10 cellular contexts compared by ENCODE assay signal in the genomic region with DNA sequence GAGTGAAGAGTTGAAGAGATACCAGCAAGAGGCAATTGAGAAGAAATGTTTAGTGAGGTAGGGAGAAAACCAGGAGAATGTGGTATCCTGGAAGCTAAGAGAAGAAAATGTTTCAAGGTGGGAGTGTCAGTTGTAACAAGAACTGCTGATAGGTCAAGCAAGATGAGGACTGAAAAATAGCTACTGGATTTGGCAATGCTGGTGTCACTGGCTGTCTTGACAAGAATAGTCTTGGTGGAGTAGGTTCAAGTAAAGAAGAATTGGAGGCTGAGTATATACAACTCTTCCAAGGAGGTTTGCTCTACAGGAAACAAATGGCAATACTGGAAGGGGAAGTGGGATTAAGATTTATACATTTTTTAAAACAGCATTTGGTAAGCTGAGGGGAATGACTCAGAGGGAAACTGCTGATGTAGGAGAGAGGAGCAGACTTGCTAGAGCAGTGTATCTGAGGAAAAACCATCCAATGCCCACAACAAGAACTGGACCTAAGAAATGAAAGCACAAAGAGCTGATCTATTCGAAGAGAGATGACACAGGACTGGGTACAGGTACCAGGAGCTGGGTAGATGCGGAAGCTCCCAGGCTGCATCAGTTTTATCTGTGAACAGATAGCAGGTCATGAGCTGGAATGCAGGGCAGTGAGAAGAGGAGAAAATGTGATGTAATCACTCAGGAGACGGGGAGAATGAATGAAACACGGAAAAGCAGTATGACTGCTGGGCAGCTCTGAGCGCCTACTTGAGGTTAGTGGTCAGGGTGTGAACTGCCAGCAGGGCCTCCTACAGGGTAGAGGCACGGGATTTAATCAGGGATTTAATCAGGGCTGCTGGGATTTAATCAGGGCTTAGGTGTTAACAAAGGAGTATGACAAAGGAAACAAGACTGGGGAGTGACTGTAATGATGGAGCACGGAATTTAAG. TPM values are rescaled to one million over a fixed set of nuclear protein-coding genes. Genes with fewer than 3 reads are reported as not detected.
DNase-seq lines count a peak whose midpoint lies in the region; ATAC-seq and TF ChIP-seq lines count a peak whose summit lies in the region.
"Had no signal": no experiment of that assay in that cellular context is flagged by ENCODE, and none has a peak within 500 bp of the region (broad histone marks: within the 10 kb centered on the region; RNA-seq: fewer than 3 reads in every experiment).

No MANE protein-coding gene starts in this region.

- no peak overlapping the region for H3K4me3 ChIP-seq in GM12864 (ENCODE audit: low read depth, low read length)
- no peak overlapping the region for H3K4me3 ChIP-seq in fibroblast of lung (replicated peaks in 1 of 4; ENCODE audit: control extremely low read depth in 1 of 4, insufficient read depth in 1 of 4, low read depth in 3 of 4, low read length in 4 of 4)

- H3K27me3 ChIP-seq in fibroblast of lung (ENCODE audit: control insufficient read depth, insufficient read depth, low read length): no peaks in the 10 kb centered on the region

- peaks cover 9% of the 10 kb centered on the region for H3K4me1 ChIP-seq in fibroblast of lung (ENCODE audit: control insufficient read depth, extremely low read depth, insufficient read depth, low read length)

- H3K27ac ChIP-seq in fibroblast of lung (ENCODE audit: insufficient read depth, low read length): peak overlapping the region; percentile 56

- DNase-seq in GM12864 (ENCODE audit: low read depth) (peak; percentile 8), NCI-H82 (lab: John Stamatoyannopoulos, UW) (peak; percentile 88), fibroblast of lung (ENCODE audit: low read depth in 2 of 2) (peak; percentile 73 to 79), progenitor cell of endocrine pancreas (ENCODE audit: low spot score, unreplicated experiment) (no peak), nephron progenitor cell (no peak), posterior vena cava (ENCODE audit: low spot score) (no peak)
- DNase-seq in T-helper 2 cell treated with Interferon-gamma antibody and Interleukin-4, amounts not matched to agents 5 μg/mL and 100 μg/mL, for 36 hours (ENCODE audit: low spot score): no peak
- DNase-seq: NCI-H1417 had no signal

- H3K4me2 ChIP-seq in fibroblast of lung (ENCODE audit: extremely low read depth, insufficient read depth, low read length): peak overlapping the region; percentile 66

- intact Hi-C loops in posterior vena cava (cut with DNase I): no loop called here

- H2AFZ ChIP-seq in fibroblast of lung (ENCODE audit: low read length): no peak overlapping the region

- no peak overlapping the region for H3K9ac ChIP-seq in fibroblast of lung (ENCODE audit: insufficient read depth, low read length)

- H4K20me1 ChIP-seq in fibroblast of lung (ENCODE audit: control insufficient read depth, extremely low read depth, insufficient read depth, low read length): no peaks in the 10 kb centered on the region

- no peak overlapping the region for H3K4me3 Mint-ChIP-seq in progenitor cell of endocrine pancreas (ENCODE audit: low read depth)
- no peak overlapping the region for H3K4me3 Mint-ChIP-seq in T-helper 2 cell treated with Interferon-gamma antibody and Interleukin-4, amounts not matched to agents 5 μg/mL and 100 μg/mL, for 36 hours
- H3K4me3 Mint-ChIP-seq in nephron progenitor cell: no peak overlapping the region
- H3K4me3 Mint-ChIP-seq: memory B cell had no signal

- H3K27me3 Mint-ChIP-seq in progenitor cell of endocrine pancreas (no peaks in the 10 kb centered on the region), nephron progenitor cell (ENCODE audit: low read depth, poor library complexity) (no peaks in the 10 kb centered on the region)
- no peaks in the 10 kb centered on the region for H3K27me3 Mint-ChIP-seq in T-helper 2 cell treated with Interferon-gamma antibody and Interleukin-4, amounts not matched to agents 5 μg/mL and 100 μg/mL, for 36 hours (ENCODE audit: low read depth)
- H3K27me3 Mint-ChIP-seq: memory B cell had no signal

- H3K9me3 ChIP-seq in fibroblast of lung (ENCODE audit: control insufficient read depth, insufficient read depth, low read depth, low read length): no peaks in the 10 kb centered on the region

- no peak for ATAC-seq in HG02642 (IDR thresholded peaks at IDR 0.05; ENCODE audit: poor library complexity, unreplicated experiment)

- H3K36me3 ChIP-seq in fibroblast of lung (ENCODE audit: control insufficient read depth, insufficient read depth, low read length): peaks cover 6% of the 10 kb centered on the region

- no peaks in the 10 kb centered on the region for H3K79me2 ChIP-seq in fibroblast of lung (ENCODE audit: control insufficient read depth, insufficient read depth, low read length)

- H3K36me3 Mint-ChIP-seq in progenitor cell of endocrine pancreas (ENCODE audit: insufficient read depth) (peaks cover 22% of the 10 kb centered on the region), nephron progenitor cell (ENCODE audit: low read depth) (peaks cover 46% of the 10 kb centered on the region)
- peaks cover 36% of the 10 kb centered on the region for H3K36me3 Mint-ChIP-seq in T-helper 2 cell treated with Interferon-gamma antibody and Interleukin-4, amounts not matched to agents 5 μg/mL and 100 μg/mL, for 36 hours (ENCODE audit: low read depth)

- TF ChIP-seq CTCF in GM12864 (IDR thresholded peaks at IDR 0.05; ENCODE audit: low read depth, low read length, missing control alignments): peak; percentile 18
- TF ChIP-seq CTCF in fibroblast of lung (conservative IDR thresholded peaks at IDR 0.05 in 1 of 2, IDR thresholded peaks at IDR 0.05 in 1 of 2; ENCODE audit: low read depth in 1 of 2, low read length in 2 of 2): peak in 1 of 2 donors; percentile 37
- peak; percentile 13 for TF ChIP-seq CTCF in progenitor cell of endocrine pancreas (IDR thresholded peaks at IDR 0.05; ENCODE audit: unreplicated experiment)
- TF ChIP-seq CTCF in nephron progenitor cell (IDR thresholded peaks at IDR 0.05): no peak

- no peaks in the 10 kb centered on the region for H3K4me1 Mint-ChIP-seq in progenitor cell of endocrine pancreas (ENCODE audit: low read depth)
- H3K4me1 Mint-ChIP-seq in T-helper 2 cell treated with Interferon-gamma antibody and Interleukin-4, amounts not matched to agents 5 μg/mL and 100 μg/mL, for 36 hours (ENCODE audit: low read depth): no peaks in the 10 kb centered on the region
- no peaks in the 10 kb centered on the region for H3K4me1 Mint-ChIP-seq in nephron progenitor cell
- H3K4me1 Mint-ChIP-seq: memory B cell had no signal

- H3K27ac Mint-ChIP-seq in progenitor cell of endocrine pancreas (no peak overlapping the region), nephron progenitor cell (no peak overlapping the region)
- H3K27ac Mint-ChIP-seq in T-helper 2 cell treated with Interferon-gamma antibody and Interleukin-4, amounts not matched to agents 5 μg/mL and 100 μg/mL, for 36 hours: no peak overlapping the region
- H3K27ac Mint-ChIP-seq: memory B cell had no signal

- H3K9me3 Mint-ChIP-seq in progenitor cell of endocrine pancreas (ENCODE audit: low read depth): no peaks in the 10 kb centered on the region
- H3K9me3 Mint-ChIP-seq in T-helper 2 cell treated with Interferon-gamma antibody and Interleukin-4, amounts not matched to agents 5 μg/mL and 100 μg/mL, for 36 hours: no peaks in the 10 kb centered on the region
- no peaks in the 10 kb centered on the region for H3K9me3 Mint-ChIP-seq in nephron progenitor cell
- H3K9me3 Mint-ChIP-seq: memory B cell had no signal

RNA-seq across cellular contexts. Expression of gene FAM25A, which starts 34.5 kb away (rescaled TPM):
- total RNA-seq in fibroblast of lung: not detected in 2 replicates
- polyA plus RNA-seq in fibroblast of lung: not detected in 2 replicates
- not detected in 2 replicates for polyA plus RNA-seq in fibroblast of lung (2012)
- not detected in 2 replicates for polyA minus RNA-seq in fibroblast of lung (ENCODE audit: low replicate concordance)
- total RNA-seq in progenitor cell of endocrine pancreas: not detected in 2 replicates
- not detected for total RNA-seq in posterior vena cava

RNA-seq across cellular contexts. Expression of gene GLUD1, which starts 40.0 kb away (rescaled TPM):
- total RNA-seq in fibroblast of lung (286 and 327 TPM in 2 replicates), progenitor cell of endocrine pancreas (69.5 and 72.4 TPM in 2 replicates), posterior vena cava (100 to 1,000 TPM; 126 to 138 TPM)
- 130 and 146 TPM in 2 replicates for polyA plus RNA-seq in fibroblast of lung
- polyA plus RNA-seq in fibroblast of lung (2012): 96.3 and 131 TPM in 2 replicates
- 42.3 and 47.0 TPM in 2 replicates for polyA minus RNA-seq in fibroblast of lung (ENCODE audit: low replicate concordance)

RNA-seq across cellular contexts. Expression of gene SHLD2, which starts 40.4 kb away (rescaled TPM):
- total RNA-seq in fibroblast of lung (21.6 and 26.2 TPM in 2 replicates), progenitor cell of endocrine pancreas (18.9 and 19.2 TPM in 2 replicates), posterior vena cava (10 to 100 TPM; 35.1 to 35.8 TPM)
- polyA plus RNA-seq in fibroblast of lung: 20.3 and 26.3 TPM in 2 replicates
- polyA plus RNA-seq in fibroblast of lung (2012): 15.1 and 17.7 TPM in 2 replicates
- 1.1 and 1.6 TPM in 2 replicates for polyA minus RNA-seq in fibroblast of lung (ENCODE audit: low replicate concordance)

Comparison
In these comparisons a context has a peak if more than half of its experiments do, and no peak if none do; other contexts are left out.
1. DNase-seq: peak in GM12864 (single experiment), NCI-H82 (single experiment) and fibroblast of lung (2 of 2); none in progenitor cell of endocrine pancreas (single experiment), T-helper 2 cell treated with Interferon-gamma antibody and Interleukin-4, amounts not matched to agents 5 μg/mL and 100 μg/mL, for 36 hours (single experiment), nephron progenitor cell (single experiment) and posterior vena cava (single experiment).